In genomic region chr9:91004484-91004883, GRCh38 we compare ENCODE assay signal across 20 cellular contexts.
"Had no signal": no experiment of that assay in that cellular context is flagged by ENCODE, and none has a peak within 500 bp of the region (broad histone marks: within the 10 kb centered on the region; RNA-seq: fewer than 3 reads in every experiment).

No MANE protein-coding gene starts in this region.

- H3K36me3 Mint-ChIP-seq: activated naive CD4-positive, alpha-beta T cell treated with anti-CD3 and anti-CD28 coated beads, Interleukin-2, amount 10 ng/mL, durations not matched to agents 7 days and 5 days had no signal

- H3K4me3 ChIP-seq: cardiac muscle cell, heart right ventricle, lower lobe of right lung, tibial artery had no signal

- H3K9me3 Mint-ChIP-seq: activated naive CD4-positive, alpha-beta T cell treated with anti-CD3 and anti-CD28 coated beads, Interleukin-2, amount 10 ng/mL, durations not matched to agents 7 days and 5 days; activated naive CD8-positive, alpha-beta T cell treated with anti-CD3 and anti-CD28 coated beads, Interleukin-2, amount 50 U/mL, for 24 hours; dendritic cell treated with granulocyte-macrophage colony-stimulating factor and Interleukin-4, amounts not matched to agents 40 ng/mL and 50 ng/mL, for 4 days; stimulated activated naive CD8-positive, alpha-beta T cell treated with anti-CD3 and anti-CD28 coated beads, Interleukin-15, Interleukin-2, amounts not matched to agents 100 ng/mL and 50 ng/mL, for 24 hours had no signal

- H3K36me3 ChIP-seq: cardiac muscle cell, heart right ventricle, lower lobe of right lung, tibial artery had no signal

- H3K27ac Mint-ChIP-seq: activated CD4-positive, alpha-beta memory T cell treated with anti-CD3 and anti-CD28 coated beads, Interleukin-2, amount 10 ng/mL, durations not matched to agents 7 days and 5 days; activated naive CD4-positive, alpha-beta T cell treated with anti-CD3 and anti-CD28 coated beads, Interleukin-2, amount 10 ng/mL, durations not matched to agents 7 days and 5 days; activated naive CD8-positive, alpha-beta T cell treated with anti-CD3 and anti-CD28 coated beads, Interleukin-2, amount 50 U/mL, for 24 hours; activated T-cell treated with anti-CD3 and anti-CD28 coated beads, Interleukin-2, amount 50 U/mL, for 72 hours; dendritic cell treated with granulocyte-macrophage colony-stimulating factor and Interleukin-4, amounts not matched to agents 40 ng/mL and 50 ng/mL, for 4 days; naive B cell; progenitor cell of endocrine pancreas; stimulated activated naive CD8-positive, alpha-beta T cell treated with anti-CD3 and anti-CD28 coated beads, Interleukin-15, Interleukin-2, amounts not matched to agents 100 ng/mL and 50 ng/mL, for 24 hours; T-helper 17 cell had no signal

- H3K27me3 ChIP-seq: cardiac muscle cell, heart right ventricle, tibial artery had no signal

- H3K4me1 ChIP-seq: heart right ventricle, lower lobe of right lung, tibial artery had no signal

- H3K27me3 Mint-ChIP-seq: dendritic cell treated with granulocyte-macrophage colony-stimulating factor and Interleukin-4, amounts not matched to agents 40 ng/mL and 50 ng/mL, for 4 days; progenitor cell of endocrine pancreas; stimulated activated naive CD8-positive, alpha-beta T cell treated with anti-CD3 and anti-CD28 coated beads, Interleukin-15, Interleukin-2, amounts not matched to agents 100 ng/mL and 50 ng/mL, for 24 hours had no signal

- H3K27ac ChIP-seq: cardiac muscle cell, heart right ventricle, lower lobe of right lung, tibial artery had no signal

- H3K9me3 ChIP-seq: lower lobe of right lung, tibial artery had no signal

- H3K4me3 Mint-ChIP-seq: activated CD4-positive, alpha-beta memory T cell treated with anti-CD3 and anti-CD28 coated beads, Interleukin-2, amount 10 ng/mL, durations not matched to agents 7 days and 5 days; activated naive CD4-positive, alpha-beta T cell treated with anti-CD3 and anti-CD28 coated beads, Interleukin-2, amount 10 ng/mL, durations not matched to agents 7 days and 5 days; activated naive CD8-positive, alpha-beta T cell treated with anti-CD3 and anti-CD28 coated beads, Interleukin-2, amount 50 U/mL, for 24 hours; activated T-cell treated with anti-CD3 and anti-CD28 coated beads, Interleukin-2, amount 50 U/mL, for 72 hours; dendritic cell treated with granulocyte-macrophage colony-stimulating factor and Interleukin-4, amounts not matched to agents 40 ng/mL and 50 ng/mL, for 4 days; naive B cell; stimulated activated naive CD8-positive, alpha-beta T cell treated with anti-CD3 and anti-CD28 coated beads, Interleukin-15, Interleukin-2, amounts not matched to agents 100 ng/mL and 50 ng/mL, for 24 hours; T-helper 17 cell had no signal

- H3K4me1 Mint-ChIP-seq: activated naive CD4-positive, alpha-beta T cell treated with anti-CD3 and anti-CD28 coated beads, Interleukin-2, amount 10 ng/mL, durations not matched to agents 7 days and 5 days; naive B cell; T-helper 17 cell had no signal

- DNase-seq: activated CD4-positive, alpha-beta memory T cell treated with anti-CD3 and anti-CD28 coated beads, Interleukin-2, amount 10 ng/mL, durations not matched to agents 7 days and 5 days; activated CD4-positive, alpha-beta T cell treated with anti-CD3 and anti-CD28 coated beads for 48 hours; activated effector memory CD4-positive, alpha-beta T cell treated with Interleukin-2 at 50 U/mL for 16 hours; activated naive CD4-positive, alpha-beta T cell treated with anti-CD3 and anti-CD28 coated beads, Interleukin-2, amount 10 ng/mL, durations not matched to agents 7 days and 5 days; activated naive CD8-positive, alpha-beta T cell treated with anti-CD3 and anti-CD28 coated beads, Interleukin-2, amount 50 U/mL, for 24 hours; activated T-cell treated with anti-CD3 and anti-CD28 coated beads, Interleukin-2, amount 50 U/mL, for 72 hours; effector CD8-positive, alpha-beta T cell; heart right ventricle; lower lobe of right lung; naive B cell; occipital lobe; retina; stimulated activated CD4-positive, alpha-beta T cell treated with anti-CD3 and anti-CD28 coated beads, Interleukin-4, amount 100 ng/mL, for 4 hours; SW 1271; T-helper 17 cell; tibial artery had no signal

- ATAC-seq: activated naive CD8-positive, alpha-beta T cell treated with anti-CD3 and anti-CD28 coated beads, Interleukin-2, amount 50 U/mL, for 24 hours; activated T-cell treated with anti-CD3 and anti-CD28 coated beads, Interleukin-2, amount 50 U/mL, for 72 hours; heart right ventricle; lower lobe of right lung; T-helper 17 cell had no signal
